ENCODE assay signal across 8 cellular contexts in genomic region chr9:136991993-136992818, GRCh38. TPM values are rescaled to one million over a fixed set of nuclear protein-coding genes. Genes with fewer than 3 reads are reported as not detected.
DNase-seq lines count a peak whose midpoint lies in the region; ATAC-seq, FAIRE-seq and TF ChIP-seq lines count a peak whose summit lies in the region.

PAXX (plus strand) TSS chr9:136992422; CDS start chr9:136992444, 22 bp downstream.

- CTCF ChIA-PET in OCI-LY7 (lab: Charles Lee; ENCODE audit: unreplicated experiment), result interaction anchor here (0.6 kb wide), 2 partner anchors 17 to 32 kb away, joined by 3 to 14 read pairs; no protein-coding TSS in a partner anchor

- H3K79me2 ChIP-seq in OCI-LY7 (ENCODE audit: insufficient read depth, low read depth, low read length), result no peaks in the 10 kb centered on the region; the same call in 1 of the 2 replicates

- peaks cover 28% of the 10 kb centered on the region for H3K4me1 ChIP-seq in OCI-LY7 (ENCODE audit: insufficient read depth, low read length, poor library complexity, severe bottlenecking)

- peak within 1 kb of the TSS; percentile 60 for H2AFZ ChIP-seq in OCI-LY7 (ENCODE audit: low read length)

- POLR2A ChIA-PET in OCI-LY7 (lab: Charles Lee), result interaction anchor here (0.5 to 1.5 kb wide), 9 partner anchors 9 to 462 kb away, joined by 3 to 7 read pairs (median 4); partner anchors contain the start of gene LCNL1

- ATAC-seq in GM21360 (IDR thresholded peaks at IDR 0.05; ENCODE audit: unreplicated experiment), result peak; percentile 81

- DNase-seq in Caki2 (ENCODE audit: low read depth), result peak; percentile 80
- DNase-seq in HTR-8/SVneo (ENCODE audit: insufficient read length, low spot score), result peak; percentile 91
- DNase-seq in OCI-LY7 (ENCODE audit: low spot score), result peak; percentile 94
- DNase-seq in activated T-cell treated with anti-CD3 and anti-CD28 coated beads for 24 hours (ENCODE audit: low read depth), result peak; percentile 90
- DNase-seq in epithelial cell of prostate (ENCODE audit: low read depth, low spot score), result peak; percentile 34
- peak; percentile 94 for DNase-seq in mucosa of gallbladder (ENCODE audit: low spot score)
- DNase-seq in stimulated activated CD8-positive, alpha-beta memory T cell treated with anti-CD3 and anti-CD28 coated beads, Interleukin-4, amount 100 ng/mL, for 24 hours (ENCODE audit: low read depth), result peak; percentile 92

- H3K27ac ChIP-seq in OCI-LY7 (ENCODE audit: low read depth, low read length, poor library complexity, severe bottlenecking), result peak within 1 kb of the TSS; percentile 63
- H3K27ac ChIP-seq in epithelial cell of prostate, result peak within 1 kb of the TSS; percentile 78

- no peak for FAIRE-seq in HTR-8/SVneo (lab: Jason Lieb, UNC)

- in situ Hi-C loops in Caki2 (cut with HindIII; ENCODE audit: low pct_unique_long_range_greater_than_20kb, low sequenced_read_pairs), result no loop called here

- intact Hi-C loops in OCI-LY7 (cut with micrococcal nuclease; ENCODE audit: unreplicated experiment), result loop anchor here (2.0 kb wide), 1 partner anchor 47 kb away; the partner anchor contains the start of genes C8G and FBXW5

- no peaks in the 10 kb centered on the region for H3K9me2 ChIP-seq in OCI-LY7 (ENCODE audit: insufficient read depth, low read length)

- 0 out of 2 replicates have a peak, but pooled peaks cover 3% of the 10 kb centered on the region for H3K36me3 ChIP-seq in OCI-LY7 (ENCODE audit: insufficient read depth, low read length)

- TF ChIP-seq CTCF in OCI-LY7 (conservative IDR thresholded peaks at IDR 0.05; ENCODE audit: low read length), result no peak

- BruUV-seq in OCI-LY7 (replicated peaks; lab: Mats Ljungman, UMichigan), result TSS peak; percentile 94

- H3K4me3 ChIP-seq in OCI-LY7 (ENCODE audit: low read depth, low read length, poor library complexity, severe bottlenecking), result peak within 1 kb of the TSS; percentile 79

- peak within 1 kb of the TSS; percentile 94 for H3K4me2 ChIP-seq in OCI-LY7 (ENCODE audit: low read length)

- H3K9me3 ChIP-seq in OCI-LY7 (ENCODE audit: low read length), result no peaks in the 10 kb centered on the region

- H4K20me1 ChIP-seq in OCI-LY7 (ENCODE audit: insufficient read depth, low read length), result no peaks in the 10 kb centered on the region

RNA-seq across cellular contexts. Expression of gene PAXX, which starts in this region (rescaled TPM):
- 129 and 137 TPM in 2 replicates for total RNA-seq in Caki2 (2014; rRNA removed; shearing (Covaris generic); ENCODE audit: low replicate concordance)
- 63.5 and 66.5 TPM in 2 replicates for total RNA-seq in OCI-LY7 (2014; rRNA removed; shearing (Covaris generic))
- total RNA-seq in OCI-LY7 (2022), result 45.7 and 46.3 TPM in 2 replicates
- 51.2 TPM for total RNA-seq in mucosa of gallbladder

Comparison
In these comparisons a context has a peak if more than half of its experiments do, and no peak if none do; other contexts are left out.
1. Peak in every context shown above with its lines: DNase-seq, ATAC-seq, H3K4me3 ChIP-seq and H3K27ac ChIP-seq.
2. DNase-seq: peak in every context shown above with its lines; median percentile 94 in OCI-LY7; 94 in mucosa of gallbladder; 92 in stimulated activated CD8-positive, alpha-beta memory T cell treated with anti-CD3 and anti-CD28 coated beads, Interleukin-4, amount 100 ng/mL, for 24 hours; 91 in HTR-8/SVneo; 90 in activated T-cell treated with anti-CD3 and anti-CD28 coated beads for 24 hours; 80 in Caki2; 34 in epithelial cell of prostate.